Comparison of ENCODE assay signal across 8 cellular contexts in genomic region chr4:123588631-123589223, GRCh38.
DNase-seq lines count a peak whose midpoint lies in the region; ATAC-seq and TF ChIP-seq lines count a peak whose summit lies in the region.

No MANE protein-coding gene starts in this region.

- H3K27me3 ChIP-seq in BE2C, result no peaks in the 10 kb centered on the region

- H3K4me3 ChIP-seq in fibroblast of villous mesenchyme (ENCODE audit: low read depth, low read length) (no peak overlapping the region), BE2C (ENCODE audit: low read depth, low read length) (no peak overlapping the region)

- no peaks in the 10 kb centered on the region for H3K27me3 Mint-ChIP-seq in stimulated activated naive B cell treated with anti-CD40 and anti-IgM and Interleukin-4, amounts not matched to agents 10 μg/mL and 1 μg/mL and 100 μg/mL, for 72 hours

- peak overlapping the region; percentile 88 for H3K27ac Mint-ChIP-seq in stimulated activated naive B cell treated with anti-CD40 and anti-IgM and Interleukin-4, amounts not matched to agents 10 μg/mL and 1 μg/mL and 100 μg/mL, for 72 hours

- H3K36me3 ChIP-seq in BE2C, result no peaks in the 10 kb centered on the region

- H3K36me3 Mint-ChIP-seq in stimulated activated naive B cell treated with anti-CD40 and anti-IgM and Interleukin-4, amounts not matched to agents 10 μg/mL and 1 μg/mL and 100 μg/mL, for 72 hours, result no peaks in the 10 kb centered on the region

- ATAC-seq in GM18517 (IDR thresholded peaks at IDR 0.05; ENCODE audit: unreplicated experiment) (peak; percentile 74), HG02642 (IDR thresholded peaks at IDR 0.05; ENCODE audit: poor library complexity, unreplicated experiment) (peak; percentile 83)
- peak; percentile 91 to 92 for ATAC-seq in stimulated activated naive B cell treated with anti-CD40 and anti-IgM and Interleukin-4, amounts not matched to agents 10 μg/mL and 1 μg/mL and 100 μg/mL, for 72 hours (replicated peaks)

- no peak for TF ChIP-seq CTCF in fibroblast of villous mesenchyme (IDR thresholded peaks at IDR 0.05; ENCODE audit: insufficient read depth, low read depth, low read length)
- TF ChIP-seq CTCF in BE2C (IDR thresholded peaks at IDR 0.05; ENCODE audit: low read depth, low read length), result no peak

- H3K4me1 ChIP-seq in BE2C, result no peaks in the 10 kb centered on the region

- H3K9me3 Mint-ChIP-seq in stimulated activated naive B cell treated with anti-CD40 and anti-IgM and Interleukin-4, amounts not matched to agents 10 μg/mL and 1 μg/mL and 100 μg/mL, for 72 hours, result peaks cover 0 to 2% of the 10 kb centered on the region in 2 donors

- peak overlapping the region in 1 of 2 donors; percentile 19 for H3K4me3 Mint-ChIP-seq in stimulated activated naive B cell treated with anti-CD40 and anti-IgM and Interleukin-4, amounts not matched to agents 10 μg/mL and 1 μg/mL and 100 μg/mL, for 72 hours

- H3K9me3 ChIP-seq in BE2C, result no peaks in the 10 kb centered on the region

- peak; percentile 4 for DNase-seq in NCI-H2107 (lab: John Stamatoyannopoulos, UW)
- DNase-seq in fibroblast of villous mesenchyme (ENCODE audit: low read depth), result peak; percentile 94
- DNase-seq in stimulated activated naive B cell treated with anti-CD40 and anti-IgM and Interleukin-4, amounts not matched to agents 10 μg/mL and 1 μg/mL and 100 μg/mL, for 72 hours, result peak; percentile 64
- DNase-seq in NCI-H2029 treated with DMSO at 0.1 percent for 48 hours (lab: John Stamatoyannopoulos, UW), result no peak
- DNase-seq in BE2C, result no peak
- DNase-seq in ecto neural progenitor cell (ENCODE audit: low spot score), result no peak

- peaks cover 8 to 39% of the 10 kb centered on the region in 2 donors for H3K4me1 Mint-ChIP-seq in stimulated activated naive B cell treated with anti-CD40 and anti-IgM and Interleukin-4, amounts not matched to agents 10 μg/mL and 1 μg/mL and 100 μg/mL, for 72 hours

Comparison
In these comparisons a context has a peak if more than half of its experiments do, and no peak if none do; other contexts are left out.
1. DNase-seq: peak in NCI-H2107 (single experiment), fibroblast of villous mesenchyme (single experiment) and stimulated activated naive B cell treated with anti-CD40 and anti-IgM and Interleukin-4, amounts not matched to agents 10 μg/mL and 1 μg/mL and 100 μg/mL, for 72 hours (single experiment); none in NCI-H2029 treated with DMSO at 0.1 percent for 48 hours (single experiment), BE2C (single experiment) and ecto neural progenitor cell (single experiment).
2. Peak in every context shown above with its lines, with median percentiles within 50 percentile points of each other: ATAC-seq.